Comparison of ENCODE assay signal across 28 cellular contexts in the genomic region with DNA sequence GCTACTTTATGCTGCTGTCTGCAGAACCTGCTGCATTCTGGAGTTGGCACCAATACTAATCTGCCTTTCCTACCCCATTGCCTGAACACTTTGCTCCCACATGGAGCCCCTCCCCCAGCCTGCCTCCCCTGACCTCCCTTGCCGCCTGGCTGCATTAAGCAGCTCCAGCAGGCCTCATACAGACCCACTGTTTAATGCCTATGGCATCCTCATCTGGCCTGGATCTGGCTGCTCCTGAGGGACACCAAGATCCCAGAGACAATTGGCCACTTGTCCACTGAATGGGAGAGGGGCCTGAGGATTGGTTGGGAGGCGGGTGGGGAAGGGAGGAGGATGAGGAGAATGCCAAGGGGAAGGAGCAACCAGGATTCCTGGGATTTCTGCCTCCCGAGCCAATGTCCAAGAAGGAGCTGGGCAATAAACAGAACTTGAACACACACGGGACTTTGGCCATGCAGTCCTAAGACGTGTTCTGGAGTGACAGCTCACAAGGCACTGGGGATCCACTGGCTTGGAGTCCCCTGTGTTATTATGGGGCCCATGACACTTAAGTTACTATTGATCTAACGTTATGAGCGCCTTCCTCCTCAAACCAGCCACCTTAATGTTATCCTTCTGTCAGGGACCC. TPM values are rescaled to one million over a fixed set of nuclear protein-coding genes. Genes with fewer than 3 reads are reported as not detected.
A peak's percentile ranks its signal among the peaks of the same experiment; 100 is the strongest.
DNase-seq lines count a peak whose midpoint lies in the region; ATAC-seq, FAIRE-seq and TF ChIP-seq lines count a peak whose summit lies in the region.
"Had no signal": no experiment of that assay in that cellular context is flagged by ENCODE, and none has a peak within 500 bp of the region (broad histone marks: within the 10 kb centered on the region; RNA-seq: fewer than 3 reads in every experiment).

No MANE protein-coding gene starts in this region.

- no peak overlapping the region for H3K27ac Mint-ChIP-seq in stimulated activated naive CD8-positive, alpha-beta T cell treated with anti-CD3 and anti-CD28 coated beads, Interleukin-15, amount 100 ng/mL, for 72 hours
- no peak overlapping the region for H3K27ac Mint-ChIP-seq in neural progenitor cell
- H3K27ac Mint-ChIP-seq: activated naive CD8-positive, alpha-beta T cell treated with anti-CD3 and anti-CD28 coated beads for 36 hours; activated T-helper 2 cell treated with anti-CD3 and anti-CD28 coated beads, Interferon-gamma antibody, Interleukin-2, Interleukin-4, amounts not matched to agents 10 μg/mL and 5 μg/mL and 100 μg/mL, durations not matched to agents 14 hours and 24 hours and 36 hours; nephron; stimulated activated naive CD8-positive, alpha-beta T cell treated with anti-CD3 and anti-CD28 coated beads, Interleukin-15, Interleukin-2, amounts not matched to agents 100 ng/mL and 50 ng/mL, for 24 hours; T-helper 1 cell treated with Interleukin-12 subunit alpha and Interleukin-12 subunit beta and Interleukin-4 antibody, amounts not matched to agents 30 μg/mL and 1 μg/mL, for 36 hours had no signal

- H3K27me3 ChIP-seq in neural progenitor cell: no peaks in the 10 kb centered on the region
- H3K27me3 ChIP-seq in vagina: no peaks in the 10 kb centered on the region
- H3K27me3 ChIP-seq: BE2C, upper lobe of left lung had no signal

- H3K4me2 ChIP-seq in neural progenitor cell: peak overlapping the region; percentile 8

- no peak for DNase-seq in stimulated activated naive CD8-positive, alpha-beta T cell treated with anti-CD3 and anti-CD28 coated beads, Interleukin-15, Interleukin-2, amounts not matched to agents 100 U/mL and 50 U/mL, for 24 hours
- no peak for DNase-seq in stimulated activated naive CD8-positive, alpha-beta T cell treated with anti-CD3 and anti-CD28 coated beads, Interleukin-15, amount 100 ng/mL, for 72 hours
- DNase-seq in left ventricle myocardium superior: no peak
- DNase-seq in neural progenitor cell (ENCODE audit: low spot score): peak; percentile 47
- DNase-seq in vagina (ENCODE audit: extremely low spot score in 2 of 2): no peak
- no peak for DNase-seq in left lobe of liver (ENCODE audit: low spot score)
- DNase-seq in urothelium cell line (ENCODE audit: low spot score): no peak
- DNase-seq: activated naive CD8-positive, alpha-beta T cell treated with anti-CD3 and anti-CD28 coated beads for 36 hours; BE2C; cerebellar nuclear complex; DND-41; Kasumi-1; NCI-H1048; NCI-H187; NCI-H2227 treated with DMSO at 0.1 percent for 48 hours; psoas muscle; stimulated activated CD4-positive, alpha-beta T cell treated with anti-CD3 and anti-CD28 coated beads, Interleukin-4, amount 100 ng/mL, for 24 hours; upper lobe of left lung had no signal

- H3K4me1 ChIP-seq in neural progenitor cell: peaks cover 6% of the 10 kb centered on the region
- peaks cover 24% of the 10 kb centered on the region for H3K4me1 ChIP-seq in vagina
- H3K4me1 ChIP-seq: BE2C, psoas muscle, SJSA1, upper lobe of left lung had no signal

- no peaks in the 10 kb centered on the region for H3K9me3 Mint-ChIP-seq in stimulated activated naive CD8-positive, alpha-beta T cell treated with anti-CD3 and anti-CD28 coated beads, Interleukin-15, amount 100 ng/mL, for 72 hours
- H3K9me3 Mint-ChIP-seq in neural progenitor cell: no peaks in the 10 kb centered on the region
- H3K9me3 Mint-ChIP-seq: activated naive CD8-positive, alpha-beta T cell treated with anti-CD3 and anti-CD28 coated beads for 36 hours; activated T-helper 2 cell treated with anti-CD3 and anti-CD28 coated beads, Interferon-gamma antibody, Interleukin-2, Interleukin-4, amounts not matched to agents 10 μg/mL and 5 μg/mL and 100 μg/mL, durations not matched to agents 14 hours and 24 hours and 36 hours; nephron; stimulated activated naive CD8-positive, alpha-beta T cell treated with anti-CD3 and anti-CD28 coated beads, Interleukin-15, Interleukin-2, amounts not matched to agents 100 ng/mL and 50 ng/mL, for 24 hours; T-helper 1 cell treated with Interleukin-12 subunit alpha and Interleukin-12 subunit beta and Interleukin-4 antibody, amounts not matched to agents 30 μg/mL and 1 μg/mL, for 36 hours had no signal

- peak overlapping the region; percentile 9 for H2AFZ ChIP-seq in neural progenitor cell (replicated peaks)

- H3K4me3 ChIP-seq in neural progenitor cell (no peak overlapping the region), vagina (no peak overlapping the region)
- H3K4me3 ChIP-seq: psoas muscle, SJSA1, upper lobe of left lung had no signal

- no peak overlapping the region for H3K4me3 Mint-ChIP-seq in stimulated activated naive CD8-positive, alpha-beta T cell treated with anti-CD3 and anti-CD28 coated beads, Interleukin-15, amount 100 ng/mL, for 72 hours
- no peak overlapping the region for H3K4me3 Mint-ChIP-seq in neural progenitor cell
- H3K4me3 Mint-ChIP-seq: activated naive CD8-positive, alpha-beta T cell treated with anti-CD3 and anti-CD28 coated beads for 36 hours; nephron; stimulated activated naive CD8-positive, alpha-beta T cell treated with anti-CD3 and anti-CD28 coated beads, Interleukin-15, Interleukin-2, amounts not matched to agents 100 ng/mL and 50 ng/mL, for 24 hours; T-helper 1 cell treated with Interleukin-12 subunit alpha and Interleukin-12 subunit beta and Interleukin-4 antibody, amounts not matched to agents 30 μg/mL and 1 μg/mL, for 36 hours had no signal

- TF ChIP-seq CTCF in neural progenitor cell (IDR thresholded peaks at IDR 0.05) (peak; percentile 4), vagina (IDR thresholded peaks at IDR 0.05) (no peak)

- H3K27ac ChIP-seq in neural progenitor cell (no peak overlapping the region), vagina (peak overlapping the region; percentile 24)
- H3K27ac ChIP-seq: psoas muscle, SJSA1, upper lobe of left lung had no signal

- no peak for FAIRE-seq in urothelium cell line (lab: Jason Lieb, UNC)
- FAIRE-seq: A204.1, frontal cortex, GM12892, islet of Langerhans had no signal

- H3K36me3 ChIP-seq in neural progenitor cell: no peaks in the 10 kb centered on the region
- H3K36me3 ChIP-seq in vagina: no peaks in the 10 kb centered on the region
- H3K36me3 ChIP-seq: BE2C, SJSA1, upper lobe of left lung had no signal

- no peaks in the 10 kb centered on the region for H3F3A ChIP-seq in neural progenitor cell (ENCODE audit: low read depth)

- H4K20me1 ChIP-seq in neural progenitor cell (ENCODE audit: low read depth): no peaks in the 10 kb centered on the region

- no peaks in the 10 kb centered on the region for H3K79me2 ChIP-seq in neural progenitor cell (ENCODE audit: low read depth)

- H3K9ac ChIP-seq in neural progenitor cell: no peak overlapping the region

- no peaks in the 10 kb centered on the region for H3K36me3 Mint-ChIP-seq in neural progenitor cell
- H3K36me3 Mint-ChIP-seq: activated naive CD8-positive, alpha-beta T cell treated with anti-CD3 and anti-CD28 coated beads for 36 hours had no signal

- intact Hi-C loops in left ventricle myocardium superior (cut with micrococcal nuclease): no loop called here
- intact Hi-C loops in vagina (cut with DNase I): no loop called here

- no peaks in the 10 kb centered on the region for H3K4me1 Mint-ChIP-seq in stimulated activated naive CD8-positive, alpha-beta T cell treated with anti-CD3 and anti-CD28 coated beads, Interleukin-15, amount 100 ng/mL, for 72 hours
- H3K4me1 Mint-ChIP-seq in neural progenitor cell: peaks cover 7% of the 10 kb centered on the region
- H3K4me1 Mint-ChIP-seq: activated naive CD8-positive, alpha-beta T cell treated with anti-CD3 and anti-CD28 coated beads for 36 hours; nephron had no signal

- ATAC-seq in stimulated activated naive CD8-positive, alpha-beta T cell treated with anti-CD3 and anti-CD28 coated beads, Interleukin-15, Interleukin-2, amounts not matched to agents 100 U/mL and 50 U/mL, for 24 hours: peak; percentile 19
- ATAC-seq in stimulated activated naive CD8-positive, alpha-beta T cell treated with anti-CD3 and anti-CD28 coated beads, Interleukin-15, amount 100 ng/mL, for 72 hours: no peak
- peak; percentile 72 for ATAC-seq in left ventricle myocardium superior
- no peak for ATAC-seq in HG02870 (IDR thresholded peaks at IDR 0.05; ENCODE audit: unreplicated experiment)
- ATAC-seq in left lobe of liver: no peak
- ATAC-seq: psoas muscle had no signal

- H3K9me3 ChIP-seq in neural progenitor cell (ENCODE audit: low read depth) (no peaks in the 10 kb centered on the region), vagina (no peaks in the 10 kb centered on the region)
- H3K9me3 ChIP-seq: BE2C, psoas muscle, SJSA1, upper lobe of left lung had no signal

- no peak for TF ChIP-seq POLR2A in vagina (IDR thresholded peaks at IDR 0.05)

- no peaks in the 10 kb centered on the region for H3K27me3 Mint-ChIP-seq in stimulated activated naive CD8-positive, alpha-beta T cell treated with anti-CD3 and anti-CD28 coated beads, Interleukin-15, amount 100 ng/mL, for 72 hours
- H3K27me3 Mint-ChIP-seq in neural progenitor cell (ENCODE audit: insufficient read depth, low read depth): peaks cover 4% of the 10 kb centered on the region
- H3K27me3 Mint-ChIP-seq: activated naive CD8-positive, alpha-beta T cell treated with anti-CD3 and anti-CD28 coated beads for 36 hours; stimulated activated naive CD8-positive, alpha-beta T cell treated with anti-CD3 and anti-CD28 coated beads, Interleukin-15, Interleukin-2, amounts not matched to agents 100 ng/mL and 50 ng/mL, for 24 hours had no signal

RNA-seq across cellular contexts. Expression of a gene that starts 10.4 kb away (rescaled TPM):
- total RNA-seq in left ventricle myocardium superior (0.50 TPM), neural progenitor cell (ENCODE audit: low replicate concordance) (5.7 and 7.3 TPM in 2 replicates), vagina (16.7 TPM), left lobe of liver (62.3 TPM)
- total RNA-seq: SJSA1 had no signal

Comparison
In these comparisons a context has a peak if more than half of its experiments do, and no peak if none do; other contexts are left out.
1. ATAC-seq: peak in stimulated activated naive CD8-positive, alpha-beta T cell treated with anti-CD3 and anti-CD28 coated beads, Interleukin-15, Interleukin-2, amounts not matched to agents 100 U/mL and 50 U/mL, for 24 hours (single experiment) and left ventricle myocardium superior (single experiment); none in stimulated activated naive CD8-positive, alpha-beta T cell treated with anti-CD3 and anti-CD28 coated beads, Interleukin-15, amount 100 ng/mL, for 72 hours (single experiment), HG02870 (single experiment) and left lobe of liver (single experiment).